ENCODE assay signal across 28 cellular contexts in genomic region chr2:120052597-120052996, GRCh38. TPM values are rescaled to one million over a fixed set of nuclear protein-coding genes. Genes with fewer than 3 reads are reported as not detected.
DNase-seq lines count a peak whose midpoint lies in the region; ATAC-seq and TF ChIP-seq lines count a peak whose summit lies in the region.
"Had no signal": no experiment of that assay in that cellular context is flagged by ENCODE, and none has a peak within 500 bp of the region (broad histone marks: within the 10 kb centered on the region; RNA-seq: fewer than 3 reads in every experiment).

No MANE protein-coding gene starts in this region.

- ATAC-seq in sciatic nerve, result no peak
- ATAC-seq in GM21367 (IDR thresholded peaks at IDR 0.05; ENCODE audit: unreplicated experiment), result no peak
- ATAC-seq: activated CD8-positive, alpha-beta T cell treated with anti-CD3 and anti-CD28 coated beads for 36 hours; left lung; right cardiac atrium had no signal

- TF ChIP-seq CTCF in fibroblast of the aortic adventitia (IDR thresholded peaks at IDR 0.05; ENCODE audit: insufficient read depth, low read length) (no peak), type B pancreatic cell (conservative IDR thresholded peaks at IDR 0.05) (no peak)

- no peak for TF ChIP-seq EP300 in Ishikawa (IDR thresholded peaks at IDR 0.05; ENCODE audit: borderline replicate concordance)

- H3K36me3 Mint-ChIP-seq in type B pancreatic cell, result peaks cover 64% of the 10 kb centered on the region

- DNase-seq in EH (ENCODE audit: low read depth), result peak; percentile 45
- DNase-seq in fibroblast of the aortic adventitia (ENCODE audit: low read depth), result peak; percentile 6
- no peak for DNase-seq in type B pancreatic cell (ENCODE audit: extremely low spot score, unreplicated experiment)
- no peak for DNase-seq in sciatic nerve (ENCODE audit: low spot score)
- DNase-seq in middle frontal gyrus (ENCODE audit: extremely low spot score, low spot score), result no peak
- DNase-seq: activated CD4-positive, alpha-beta T cell treated with anti-CD3 and anti-CD28 coated beads for 1 hour; activated CD8-positive, alpha-beta T cell treated with anti-CD3 and anti-CD28 coated beads for 36 hours; activated naive CD4-positive, alpha-beta T cell treated with anti-CD3 and anti-CD28 coated beads, Interleukin-2, amount 10 ng/mL, durations not matched to agents 7 days and 5 days; Calu3; DMS79 treated with DMSO at 0.1 percent for 48 hours; effector CD8-positive, alpha-beta T cell; H9; islet precursor cell; left lung; naive B cell; NCI-H146; NCI-H2107; NCI-H446 treated with DMSO at 0.1 percent for 48 hours; NCI-H82; right cardiac atrium; SHP77 treated with DMSO at 0.1 percent for 48 hours; stimulated activated CD4-positive, alpha-beta T cell treated with anti-CD3 and anti-CD28 coated beads, Interleukin-12 subunit alpha, Interleukin-12 subunit beta, amount 100 ng/mL, for 4 hours; stimulated activated CD4-positive, alpha-beta T cell treated with anti-CD3 and anti-CD28 coated beads, Interleukin-4, amount 100 ng/mL, for 1 hour; stomach had no signal

- H3K4me3 ChIP-seq in fibroblast of the aortic adventitia (ENCODE audit: low read depth, low read length), result no peak overlapping the region
- H3K4me3 ChIP-seq: coronary artery, left lung, stomach had no signal

- intact Hi-C loops in sciatic nerve (cut with DNase I), result no loop called here

- peaks cover 26% of the 10 kb centered on the region for H3K9me3 Mint-ChIP-seq in type B pancreatic cell

- H3K4me3 Mint-ChIP-seq in type B pancreatic cell, result no peak overlapping the region
- H3K4me3 Mint-ChIP-seq: activated CD8-positive, alpha-beta T cell treated with anti-CD3 and anti-CD28 coated beads for 36 hours; activated naive CD4-positive, alpha-beta T cell treated with anti-CD3 and anti-CD28 coated beads, Interleukin-2, amount 10 ng/mL, durations not matched to agents 7 days and 5 days; H9; naive B cell; T-helper 2 cell treated with Interferon-gamma antibody and Interleukin-4, amounts not matched to agents 5 μg/mL and 100 μg/mL, for 36 hours had no signal

- no peak for TF ChIP-seq RAD21 in Ishikawa (IDR thresholded peaks at IDR 0.05; ENCODE audit: low read depth)

- H3K27ac Mint-ChIP-seq in type B pancreatic cell, result peak overlapping the region; percentile 62
- H3K27ac Mint-ChIP-seq: activated CD8-positive, alpha-beta T cell treated with anti-CD3 and anti-CD28 coated beads for 36 hours; activated naive CD4-positive, alpha-beta T cell treated with anti-CD3 and anti-CD28 coated beads, Interleukin-2, amount 10 ng/mL, durations not matched to agents 7 days and 5 days; H9; naive B cell; T-helper 2 cell treated with Interferon-gamma antibody and Interleukin-4, amounts not matched to agents 5 μg/mL and 100 μg/mL, for 36 hours had no signal

- H3K4me1 Mint-ChIP-seq in type B pancreatic cell (ENCODE audit: unreplicated experiment), result no peaks in the 10 kb centered on the region
- H3K4me1 Mint-ChIP-seq: activated naive CD4-positive, alpha-beta T cell treated with anti-CD3 and anti-CD28 coated beads, Interleukin-2, amount 10 ng/mL, durations not matched to agents 7 days and 5 days; H9 had no signal

- no peaks in the 10 kb centered on the region for H3K27me3 Mint-ChIP-seq in type B pancreatic cell
- H3K27me3 Mint-ChIP-seq: activated CD8-positive, alpha-beta T cell treated with anti-CD3 and anti-CD28 coated beads for 36 hours; activated naive CD4-positive, alpha-beta T cell treated with anti-CD3 and anti-CD28 coated beads, Interleukin-2, amount 10 ng/mL, durations not matched to agents 7 days and 5 days; naive B cell had no signal

TF ChIP-seq in Ishikawa, 13 proteins besides CTCF, POLR2A, EP300 and RAD21:
- TF ChIP-seq EGR1 (IDR thresholded peaks at IDR 0.05) (no peak), FOXM1 (IDR thresholded peaks at IDR 0.05; ENCODE audit: borderline replicate concordance, low read depth) (no peak), TEAD4 (IDR thresholded peaks at IDR 0.05) (peak; percentile 63), TCF12 (IDR thresholded peaks at IDR 0.05; ENCODE audit: low read depth) (no peak), ZBTB7A (IDR thresholded peaks at IDR 0.05; ENCODE audit: low read depth) (no peak), TAF1 (IDR thresholded peaks at IDR 0.05; ENCODE audit: low read depth) (no peak), REST (IDR thresholded peaks at IDR 0.05; ENCODE audit: low read depth) (no peak)
- TF ChIP-seq, protein P1, sequence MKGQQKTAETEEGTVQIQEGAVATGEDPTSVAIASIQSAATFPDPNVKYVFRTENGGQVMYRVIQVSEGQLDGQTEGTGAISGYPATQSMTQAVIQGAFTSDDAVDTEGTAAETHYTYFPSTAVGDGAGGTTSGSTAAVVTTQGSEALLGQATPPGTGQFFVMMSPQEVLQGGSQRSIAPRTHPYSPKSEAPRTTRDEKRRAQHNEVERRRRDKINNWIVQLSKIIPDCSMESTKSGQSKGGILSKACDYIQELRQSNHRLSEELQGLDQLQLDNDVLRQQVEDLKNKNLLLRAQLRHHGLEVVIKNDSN (IDR thresholded peaks at IDR 0.05), result no peak

RNA-seq across cellular contexts. Expression of gene EPB41L5, which starts 39.7 kb away (rescaled TPM):
- 5.9 and 16.8 TPM in 2 replicates for total RNA-seq in fibroblast of the aortic adventitia (ENCODE audit: low replicate concordance)
- total RNA-seq in type B pancreatic cell (ENCODE audit: low replicate concordance), result 29.3 and 37.6 TPM in 2 replicates
- total RNA-seq in sciatic nerve, result 25.3 TPM

Comparison
In these comparisons a context has a peak if more than half of its experiments do, and no peak if none do; other contexts are left out.
1. DNase-seq: peak in EH (single experiment) and fibroblast of the aortic adventitia (single experiment); none in type B pancreatic cell (single experiment), sciatic nerve (single experiment) and middle frontal gyrus (single experiment).